In the genomic region with DNA sequence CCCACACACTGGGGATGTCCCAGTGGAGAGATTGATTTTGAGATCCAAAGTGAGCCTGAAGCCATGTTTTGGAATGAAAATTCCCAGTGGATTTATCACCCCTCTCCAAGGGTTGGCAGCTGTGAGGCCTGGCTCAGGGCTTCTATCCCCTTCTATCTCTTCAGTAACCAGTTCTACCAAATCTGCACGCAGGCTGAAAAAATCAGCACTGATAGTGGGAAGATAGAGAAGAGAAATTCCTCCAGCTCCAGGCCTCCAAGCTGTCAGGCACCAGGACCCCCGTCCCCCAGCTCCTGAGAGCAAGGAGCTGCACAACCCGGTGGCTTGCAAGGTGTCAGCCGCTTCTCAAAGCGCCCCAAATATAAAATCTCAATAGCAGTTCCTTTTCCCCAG, we compare ENCODE assay signal across 8 cellular contexts. TPM values are rescaled to one million over a fixed set of nuclear protein-coding genes. Genes with fewer than 3 reads are reported as not detected.
DNase-seq lines count a peak whose midpoint lies in the region; ATAC-seq and TF ChIP-seq lines count a peak whose summit lies in the region.

No MANE protein-coding gene starts in this region.

- no peaks in the 10 kb centered on the region for H3K9me3 ChIP-seq in BLaER1

- 0 out of 2 replicates have a peak, but pooled peaks cover 20% of the 10 kb centered on the region for H3K36me3 ChIP-seq in BLaER1

- no peaks in the 10 kb centered on the region for H3K9me3 Mint-ChIP-seq in natural killer cell treated with Interleukin-12 subunit alpha and Interleukin-12 subunit beta and Interleukin-15 and Interleukin-18, amount 100 ng/mL, for 72 hours

- H3K4me2 ChIP-seq in BLaER1: peak overlapping the region; percentile 91

- TF ChIP-seq CTCF in LNCaP clone FGC (IDR thresholded peaks at IDR 0.05; ENCODE audit: control insufficient read depth, extremely low read depth, insufficient read depth) (no peak), coronary artery (IDR thresholded peaks at IDR 0.05) (no peak)

- peak overlapping the region; percentile 86 for H3K9ac ChIP-seq in BLaER1

- H4K20me1 ChIP-seq in BLaER1: peaks cover 11% of the 10 kb centered on the region; the same call in 1 of the 2 replicates

- H3K4me1 ChIP-seq in BLaER1: peaks cover 79% of the 10 kb centered on the region

- H3K4me1 Mint-ChIP-seq in natural killer cell treated with Interleukin-12 subunit alpha and Interleukin-12 subunit beta and Interleukin-15 and Interleukin-18, amount 100 ng/mL, for 72 hours (ENCODE audit: low read depth in 2 of 2): peaks cover 48 to 56% of the 10 kb centered on the region in 2 donors

- peak overlapping the region; percentile 79 for H3K4me3 ChIP-seq in BLaER1
- H3K4me3 ChIP-seq in LNCaP clone FGC (ENCODE audit: low read depth, low read length): peak overlapping the region; percentile 73
- peak overlapping the region; percentile 99 for H3K4me3 ChIP-seq in coronary artery

- no peak for DNase-seq in LNCaP clone FGC (ENCODE audit: low read depth)
- DNase-seq in coronary artery (ENCODE audit: low spot score): no peak
- no peak for DNase-seq in natural killer cell treated with Interleukin-12 subunit alpha and Interleukin-12 subunit beta and Interleukin-15 and Interleukin-18, amount 100 ng/mL, for 72 hours (ENCODE audit: low spot score)
- DNase-seq in AG08395 (ENCODE audit: low spot score): no peak
- no peak for DNase-seq in activated gamma-delta T cell treated with Interleukin-2 at 50 U/mL for 16 hours
- no peak for DNase-seq in erythroblast (lab: John Stamatoyannopoulos, UW)
- no peak for DNase-seq in SKM-1 (lab: John Stamatoyannopoulos, UW; ENCODE audit: unreplicated experiment)

- peak overlapping the region; percentile 93 for H3K4me3 Mint-ChIP-seq in natural killer cell treated with Interleukin-12 subunit alpha and Interleukin-12 subunit beta and Interleukin-15 and Interleukin-18, amount 100 ng/mL, for 72 hours

- H3K27ac Mint-ChIP-seq in natural killer cell treated with Interleukin-12 subunit alpha and Interleukin-12 subunit beta and Interleukin-15 and Interleukin-18, amount 100 ng/mL, for 72 hours: peak overlapping the region; percentile 93 to 97

- H3K36me3 Mint-ChIP-seq in natural killer cell treated with Interleukin-12 subunit alpha and Interleukin-12 subunit beta and Interleukin-15 and Interleukin-18, amount 100 ng/mL, for 72 hours: peaks cover 3% of the 10 kb centered on the region

- H3K27me3 ChIP-seq in BLaER1: no peaks in the 10 kb centered on the region

- TF ChIP-seq POLR2A in erythroblast (IDR thresholded peaks at IDR 0.05; ENCODE audit: low read length): no peak

- no peaks in the 10 kb centered on the region for H3K27me3 Mint-ChIP-seq in natural killer cell treated with Interleukin-12 subunit alpha and Interleukin-12 subunit beta and Interleukin-15 and Interleukin-18, amount 100 ng/mL, for 72 hours

- ATAC-seq in natural killer cell treated with Interleukin-12 subunit alpha and Interleukin-12 subunit beta and Interleukin-15 and Interleukin-18, amount 100 ng/mL, for 72 hours: no peak

- H3K27ac ChIP-seq in BLaER1 (peak overlapping the region; percentile 85), coronary artery (peak overlapping the region; percentile 76 to 99)

RNA-seq across cellular contexts. Expression of a gene that starts 1.0 kb away (rescaled TPM):
- 10 to 100 TPM; 79.3 to 95.8 TPM for total RNA-seq in natural killer cell treated with Interleukin-12 subunit alpha and Interleukin-12 subunit beta and Interleukin-15 and Interleukin-18, amount 100 ng/mL, for 72 hours

RNA-seq across cellular contexts. Expression of a gene that starts 6.4 kb away (rescaled TPM):
- 10 to 100 TPM; 22.5 to 26.1 TPM for total RNA-seq in natural killer cell treated with Interleukin-12 subunit alpha and Interleukin-12 subunit beta and Interleukin-15 and Interleukin-18, amount 100 ng/mL, for 72 hours

RNA-seq across cellular contexts. Expression of a gene that starts 41.7 kb away (rescaled TPM):
- total RNA-seq in natural killer cell treated with Interleukin-12 subunit alpha and Interleukin-12 subunit beta and Interleukin-15 and Interleukin-18, amount 100 ng/mL, for 72 hours: 100 to 1,000 TPM in 1 of 2 donors, 10 to 100 TPM in 1; 55.9 to 105 TPM

RNA-seq across cellular contexts. Expression of a gene that starts 53.9 kb away (rescaled TPM):
- 10 to 100 TPM; 21.7 to 23.5 TPM for total RNA-seq in natural killer cell treated with Interleukin-12 subunit alpha and Interleukin-12 subunit beta and Interleukin-15 and Interleukin-18, amount 100 ng/mL, for 72 hours

RNA-seq across cellular contexts. Expression of a gene that starts 54.8 kb away (rescaled TPM):
- total RNA-seq in natural killer cell treated with Interleukin-12 subunit alpha and Interleukin-12 subunit beta and Interleukin-15 and Interleukin-18, amount 100 ng/mL, for 72 hours: 10 to 100 TPM; 68.0 to 72.2 TPM
